1 cellular context compared by ENCODE assay signal in the genomic region with DNA sequence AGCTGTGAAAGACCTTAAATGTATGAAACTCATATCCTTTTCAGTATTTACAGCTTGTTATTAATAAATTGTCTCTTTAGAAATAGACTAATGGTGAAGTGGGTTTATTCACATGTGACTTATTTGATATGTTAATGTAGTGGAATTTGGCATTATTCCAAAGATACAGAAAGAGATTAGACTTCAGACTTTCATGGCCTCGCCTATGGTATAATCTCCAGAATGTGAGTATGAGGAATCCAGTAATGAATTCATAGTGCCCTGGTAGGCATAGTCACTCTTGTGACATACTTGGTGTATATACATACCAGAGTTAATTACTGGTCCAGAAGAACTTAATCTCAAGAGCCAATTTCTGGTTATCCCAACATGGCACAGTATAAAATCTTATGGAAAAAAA.
TF ChIP-seq lines count a peak whose summit lies in the region.

No MANE protein-coding gene starts in this region.

TF ChIP-seq in H1, 55 proteins besides CTCF, POLR2A, EP300 and RAD21:
- TF ChIP-seq, protein P1, sequence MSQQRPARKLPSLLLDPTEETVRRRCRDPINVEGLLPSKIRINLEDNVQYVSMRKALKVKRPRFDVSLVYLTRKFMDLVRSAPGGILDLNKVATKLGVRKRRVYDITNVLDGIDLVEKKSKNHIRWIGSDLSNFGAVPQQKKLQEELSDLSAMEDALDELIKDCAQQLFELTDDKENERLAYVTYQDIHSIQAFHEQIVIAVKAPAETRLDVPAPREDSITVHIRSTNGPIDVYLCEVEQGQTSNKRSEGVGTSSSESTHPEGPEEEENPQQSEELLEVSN (IDR thresholded peaks at IDR 0.05): no peak
- TF ChIP-seq SP1 (IDR thresholded peaks at IDR 0.05; ENCODE audit: low read depth, low read length) (no peak), CREB1 (IDR thresholded peaks at IDR 0.05) (no peak), SRF (IDR thresholded peaks at IDR 0.05; ENCODE audit: low read depth, low read length) (no peak), MAX (IDR thresholded peaks at IDR 0.05) (no peak)
- TF ChIP-seq, protein P2, sequence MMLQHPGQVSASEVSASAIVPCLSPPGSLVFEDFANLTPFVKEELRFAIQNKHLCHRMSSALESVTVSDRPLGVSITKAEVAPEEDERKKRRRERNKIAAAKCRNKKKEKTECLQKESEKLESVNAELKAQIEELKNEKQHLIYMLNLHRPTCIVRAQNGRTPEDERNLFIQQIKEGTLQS (IDR thresholded peaks at IDR 0.05; ENCODE audit: insufficient read depth, low read depth, low read length): no peak
TF ChIP-seq in H1: peak in this region for 0.
